ENCODE assay signal across 2 cellular contexts in genomic region chr10:110639046-110639445, GRCh38. TPM values are rescaled to one million over a fixed set of nuclear protein-coding genes. Genes with fewer than 3 reads are reported as not detected.
"Had no signal": no experiment of that assay in that cellular context is flagged by ENCODE, and none has a peak within 500 bp of the region (broad histone marks: within the 10 kb centered on the region; RNA-seq: fewer than 3 reads in every experiment).

No MANE protein-coding gene starts in this region.

RNA-seq across cellular contexts. Expression of gene RBM20, which starts 5.1 kb away (rescaled TPM):
- total RNA-seq: endothelial cell of umbilical vein, foreskin keratinocyte had no signal
